Comparison of ENCODE assay signal across 8 cellular contexts in the genomic region with DNA sequence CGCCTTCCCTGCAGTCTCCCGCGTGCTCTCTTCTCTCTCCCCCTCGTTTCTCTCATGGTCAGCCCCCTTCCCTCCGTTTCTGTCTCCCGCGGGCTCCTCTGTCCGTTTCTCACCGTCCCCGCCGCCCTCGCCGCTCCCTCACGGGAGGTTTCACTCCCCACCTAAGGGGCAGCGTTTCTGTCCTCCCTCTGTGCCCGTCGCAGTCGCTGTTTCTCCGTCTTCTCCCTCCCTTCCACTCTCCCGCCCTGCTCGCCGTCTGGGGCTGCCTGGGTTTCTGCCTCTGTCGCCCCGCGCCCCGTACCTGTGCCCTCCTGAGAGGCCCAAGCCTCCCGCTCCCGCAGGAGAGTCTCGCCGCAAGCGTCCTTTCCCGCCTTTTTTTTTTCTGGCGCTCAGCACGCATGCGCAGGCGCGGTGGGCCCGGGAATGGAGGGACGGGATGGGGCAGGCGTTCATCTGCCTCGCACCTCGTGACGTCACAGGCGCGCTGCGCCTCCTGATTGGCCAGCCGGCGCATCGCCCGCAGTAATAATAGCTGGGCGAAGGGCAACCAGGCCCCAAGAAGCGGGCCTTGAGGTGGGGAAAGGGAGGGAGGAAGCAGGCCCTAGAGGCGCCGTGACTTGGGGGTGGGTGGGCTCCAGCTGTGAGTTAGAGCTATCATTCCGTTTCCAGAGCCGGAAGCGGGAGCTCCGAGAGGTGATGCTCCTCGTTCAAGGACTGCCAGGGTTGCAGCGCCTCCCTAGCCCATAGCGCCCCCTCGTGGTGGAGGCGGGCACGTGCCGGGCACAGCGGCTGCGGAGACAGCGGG. TPM values are rescaled to one million over a fixed set of nuclear protein-coding genes. Genes with fewer than 3 reads are reported as not detected.
A peak's percentile ranks its signal among the peaks of the same experiment; 100 is the strongest.
DNase-seq lines count a peak whose midpoint lies in the region; ATAC-seq, FAIRE-seq and TF ChIP-seq lines count a peak whose summit lies in the region.

No MANE protein-coding gene starts in this region.

- WGBS in right cardiac atrium = 16% methylated on average over 68 of the region's 68 CpGs
- WGBS in aorta, 2 donors = 12 to 14% methylated on average over 66 to 68 of the region's 68 CpGs

- ATAC-seq in HG02852 (IDR thresholded peaks at IDR 0.05; ENCODE audit: unreplicated experiment) = peak; percentile 95
- ATAC-seq in T-helper 17 cell = peak; percentile 95
- peak; percentile 97 for ATAC-seq in right cardiac atrium
- peak; percentile 98 for ATAC-seq in aorta (ENCODE audit: low FRiP score)

- peaks cover 19% of the 10 kb centered on the region for H3K4me1 Mint-ChIP-seq in T-helper 17 cell

- peak overlapping the region; percentile 31 for H3K4me3 ChIP-seq in right cardiac atrium (ENCODE audit: low read length)
- H3K4me3 ChIP-seq in aorta (ENCODE audit: low read length in 2 of 2) = peak overlapping the region in 1 of 2 donors; percentile 7

- intact Hi-C loops in right cardiac atrium (cut with DNase I) (loop anchor here (2.0 to 10.0 kb wide), 3 partner anchors 35 to 359 kb away; partner anchors contain the start of gene TNNT1 (in 1 of the 4)), aorta (cut with DNase I) (loop anchor here (2.0 to 5.0 kb wide), 4 partner anchors 35 to 361 kb away; no protein-coding TSS in a partner anchor)

- peak overlapping the region; percentile 79 for H3K27ac Mint-ChIP-seq in T-helper 17 cell

- peaks cover 3% of the 10 kb centered on the region for H3K36me3 Mint-ChIP-seq in T-helper 17 cell (ENCODE audit: low read depth)

- no peaks in the 10 kb centered on the region for H3K4me1 ChIP-seq in right cardiac atrium (ENCODE audit: control insufficient read depth, insufficient read depth, low read length)
- no peaks in the 10 kb centered on the region for H3K4me1 ChIP-seq in aorta (ENCODE audit: control insufficient read depth in 1 of 2, insufficient read depth in 2 of 2, low read length in 2 of 2)

- peak overlapping the region; percentile 87 for H3K4me3 Mint-ChIP-seq in T-helper 17 cell

- H3K9me3 ChIP-seq in T-helper 17 cell (ENCODE audit: control insufficient read depth, low read length, poor library complexity, severe bottlenecking) (no peaks in the 10 kb centered on the region), right cardiac atrium (ENCODE audit: control insufficient read depth, low read length) (no peaks in the 10 kb centered on the region), aorta (ENCODE audit: control insufficient read depth, low read length) (no peaks in the 10 kb centered on the region)

- H3K27ac ChIP-seq in right cardiac atrium (ENCODE audit: low read length) = peak overlapping the region; percentile 48
- H3K27ac ChIP-seq in aorta (ENCODE audit: low read depth in 1 of 2, low read length in 2 of 2) = no peak overlapping the region

- no peaks in the 10 kb centered on the region for H3K27me3 ChIP-seq in right cardiac atrium (ENCODE audit: control insufficient read depth, insufficient read depth)
- H3K27me3 ChIP-seq in aorta (ENCODE audit: control insufficient read depth in 1 of 2, insufficient read depth in 2 of 2, low read length in 1 of 2) = no peaks in the 10 kb centered on the region

- H3K36me3 ChIP-seq in aorta (ENCODE audit: control insufficient read depth in 1 of 2, insufficient read depth in 2 of 2, low read length in 1 of 2) = no peaks in the 10 kb centered on the region

- no peak for TF ChIP-seq POLR2A in GM12892 (IDR thresholded peaks at IDR 0.05; ENCODE audit: low read depth, low read length)

- peak; percentile 99 for FAIRE-seq in GM12892 (lab: Jason Lieb, UNC)

- H3K27me3 Mint-ChIP-seq in T-helper 17 cell = peaks cover 7% of the 10 kb centered on the region

- DNase-seq in GM12892 (ENCODE audit: insufficient read length) (peak; percentile 100), NCI-H1436 treated with DMSO at 0.1 percent for 48 hours (lab: John Stamatoyannopoulos, UW) (peak; percentile 9), T-helper 17 cell (peak; percentile 82 to 97 (median 90)), amygdala (lab: John Stamatoyannopoulos, UW) (peak; percentile 60 to 99 (median 91)), right cardiac atrium (peak; percentile 95 to 98 (median 98)), renal cortical epithelial cell (ENCODE audit: low read depth) (peak; percentile 71), aorta (peak; percentile 96 to 98)

RNA-seq across cellular contexts. Expression of gene SSC5D, which starts 15.4 kb away (rescaled TPM):
- 0.08 TPM for polyA plus RNA-seq in GM12892 (2012; ENCODE audit: missing spikeins)
- total RNA-seq in T-helper 17 cell (under 1 TPM; 0.08 to 0.47 TPM), right cardiac atrium (10 to 100 TPM in 1 of 4 donors, 1 to 10 TPM in 3; 6.8 to 10.2 (median 8.1) TPM), renal cortical epithelial cell (5.0 and 69.4 TPM in 2 replicates), aorta (10 to 100 TPM in 1 of 2 donors, 1 to 10 TPM in 1; 8.6 to 64.1 TPM)
- polyA plus RNA-seq in right cardiac atrium (4.4 TPM), aorta (1 to 10 TPM; 1.6 to 3.7 TPM)

RNA-seq across cellular contexts. Expression of gene NAT14, which starts 18.7 kb away (rescaled TPM):
- 12.0 TPM for polyA plus RNA-seq in GM12892 (2012; ENCODE audit: missing spikeins)
- total RNA-seq in T-helper 17 cell (10 to 100 TPM in 1 of 2 donors, 1 to 10 TPM in 1; 9.1 to 11.9 TPM), right cardiac atrium (10 to 100 TPM; 13.6 to 20.8 (median 15.0) TPM), renal cortical epithelial cell (21.2 and 39.4 TPM in 2 replicates), aorta (10 to 100 TPM; 15.3 to 16.2 TPM)
- polyA plus RNA-seq in right cardiac atrium (15.8 TPM), aorta (10 to 100 TPM in 1 of 2 donors, 1 to 10 TPM in 1; 3.1 to 19.2 TPM)

RNA-seq across cellular contexts. Expression of gene ZNF628, which starts 27.2 kb away (rescaled TPM):
- polyA plus RNA-seq in GM12892 (2012; ENCODE audit: missing spikeins) = 0.13 TPM
- total RNA-seq in T-helper 17 cell = 10 to 100 TPM; 19.4 to 25.5 TPM
- 1 to 10 TPM; 5.6 to 8.1 (median 6.7) TPM for total RNA-seq in right cardiac atrium
- polyA plus RNA-seq in right cardiac atrium = 7.7 TPM
- 3.5 and 6.0 TPM in 2 replicates for total RNA-seq in renal cortical epithelial cell
- total RNA-seq in aorta = 1 to 10 TPM; 6.9 to 7.0 TPM
- 1 to 10 TPM; 1.3 to 2.0 TPM for polyA plus RNA-seq in aorta

RNA-seq across cellular contexts. Expression of gene SBK2, which starts 33.3 kb away (rescaled TPM):
- not detected for polyA plus RNA-seq in GM12892 (2012; ENCODE audit: missing spikeins)
- total RNA-seq in T-helper 17 cell (not detected), right cardiac atrium (100 to 1,000 TPM; 205 to 239 (median 209) TPM), renal cortical epithelial cell (2.1 TPM in 1 of 2 replicates, not detected in the other), aorta (not detected)
- polyA plus RNA-seq in right cardiac atrium (228 TPM), aorta (not detected)

RNA-seq across cellular contexts. Expression of gene C19orf85, which starts 39.1 kb away (rescaled TPM):
- not detected for polyA plus RNA-seq in GM12892 (2012; ENCODE audit: missing spikeins)
- not detected for total RNA-seq in T-helper 17 cell
- total RNA-seq in right cardiac atrium = not detected
- not detected for polyA plus RNA-seq in right cardiac atrium
- total RNA-seq in renal cortical epithelial cell = not detected in 2 replicates
- total RNA-seq in aorta = not detected
- not detected for polyA plus RNA-seq in aorta

Comparison
In these comparisons a context has a peak if more than half of its experiments do, and no peak if none do; other contexts are left out.
1. DNase-seq: peak in every context shown above with its lines; median percentile 100 in GM12892; 98 in right cardiac atrium; 97 in aorta; 91 in amygdala; 90 in T-helper 17 cell; 71 in renal cortical epithelial cell; 9 in NCI-H1436 treated with DMSO at 0.1 percent for 48 hours.